ENCODE assay signal across 28 cellular contexts in genomic region chr5:15529821-15530220, GRCh38. TPM values are rescaled to one million over a fixed set of nuclear protein-coding genes. Genes with fewer than 3 reads are reported as not detected.
"Had no signal": no experiment of that assay in that cellular context is flagged by ENCODE, and none has a peak within 500 bp of the region (broad histone marks: within the 10 kb centered on the region; RNA-seq: fewer than 3 reads in every experiment).

No MANE protein-coding gene starts in this region.

- DNase-seq: dermis blood vessel endothelial cell; effector memory CD4-positive, alpha-beta T cell; esophagus squamous epithelium; head of caudate nucleus; kidney; natural killer cell; occipital lobe; ovary; posterior cingulate gyrus; psoas muscle; right cardiac atrium; sigmoid colon; spleen; stimulated activated CD4-positive, alpha-beta T cell treated with anti-CD3 and anti-CD28 coated beads, Interleukin-4, amount 100 ng/mL, for 4 hours; stimulated activated naive CD8-positive, alpha-beta T cell treated with anti-CD3 and anti-CD28 coated beads, Interleukin-15, Interleukin-2, amounts not matched to agents 100 U/mL and 50 U/mL, for 24 hours; substantia nigra; testis; tibial artery had no signal

- H3K27ac Mint-ChIP-seq: memory B cell; natural killer cell; stimulated activated memory B cell treated with anti-CD40 and anti-IgM and Interleukin-4, amounts not matched to agents 10 μg/mL and 1 μg/mL and 100 μg/mL, for 72 hours; type B pancreatic cell had no signal

- H3K27me3 Mint-ChIP-seq: memory B cell; stimulated activated memory B cell treated with anti-CD40 and anti-IgM and Interleukin-4, amounts not matched to agents 10 μg/mL and 1 μg/mL and 100 μg/mL, for 72 hours; type B pancreatic cell had no signal

- ATAC-seq: left lobe of liver; natural killer cell; psoas muscle; right cardiac atrium; stimulated activated memory B cell treated with anti-CD40 and anti-IgM and Interleukin-4, amounts not matched to agents 10 μg/mL and 1 μg/mL and 100 μg/mL, for 72 hours; stimulated activated naive CD8-positive, alpha-beta T cell treated with anti-CD3 and anti-CD28 coated beads, Interleukin-15, Interleukin-2, amounts not matched to agents 100 U/mL and 50 U/mL, for 24 hours had no signal

- H3K36me3 ChIP-seq: esophagus squamous epithelium, ovary, spleen, tibial artery had no signal

- H3K36me3 Mint-ChIP-seq: memory B cell; natural killer cell; stimulated activated memory B cell treated with anti-CD40 and anti-IgM and Interleukin-4, amounts not matched to agents 10 μg/mL and 1 μg/mL and 100 μg/mL, for 72 hours had no signal

- FAIRE-seq: endothelial cell of umbilical vein, frontal cortex, kidney had no signal

- H3K4me3 Mint-ChIP-seq: memory B cell; natural killer cell; stimulated activated memory B cell treated with anti-CD40 and anti-IgM and Interleukin-4, amounts not matched to agents 10 μg/mL and 1 μg/mL and 100 μg/mL, for 72 hours; type B pancreatic cell had no signal

- H3K27me3 ChIP-seq: esophagus squamous epithelium, ovary, sigmoid colon, spleen, testis, tibial artery had no signal

- H3K9me3 ChIP-seq: esophagus squamous epithelium, ovary, psoas muscle, sigmoid colon, testis, tibial artery had no signal

- H3K27ac ChIP-seq: coronary artery, esophagus squamous epithelium, ovary, psoas muscle, sigmoid colon, skin epidermis, spleen, testis, tibial artery had no signal

- H3K4me3 ChIP-seq: coronary artery, esophagus squamous epithelium, lung, ovary, psoas muscle, sigmoid colon, skin epidermis, spleen, testis, tibial artery had no signal

- H3K4me1 Mint-ChIP-seq: memory B cell; natural killer cell; stimulated activated memory B cell treated with anti-CD40 and anti-IgM and Interleukin-4, amounts not matched to agents 10 μg/mL and 1 μg/mL and 100 μg/mL, for 72 hours had no signal

- H3K4me1 ChIP-seq: psoas muscle, testis had no signal

RNA-seq across cellular contexts. Expression of gene FBXL7, which starts 29.8 kb away (rescaled TPM):
- total RNA-seq: mononuclear cell, natural killer cell had no signal
